11 cellular contexts compared by ENCODE assay signal in genomic region chr11:93570759-93571413, GRCh38. TPM values are rescaled to one million over a fixed set of nuclear protein-coding genes. Genes with fewer than 3 reads are reported as not detected.
DNase-seq lines count a peak whose midpoint lies in the region; ATAC-seq and TF ChIP-seq lines count a peak whose summit lies in the region.
"Had no signal": no experiment of that assay in that cellular context is flagged by ENCODE, and none has a peak within 500 bp of the region (broad histone marks: within the 10 kb centered on the region; RNA-seq: fewer than 3 reads in every experiment).

No MANE protein-coding gene starts in this region.

- H3K56ac ChIP-seq in IMR-90 (ENCODE audit: extremely low read depth, insufficient read depth, low read length): no peak overlapping the region

- H2BK20ac ChIP-seq in IMR-90 (ENCODE audit: low read depth, low read length): no peak overlapping the region

- no peaks in the 10 kb centered on the region for H3K9me3 ChIP-seq in IMR-90 (ENCODE audit: control insufficient read depth, insufficient read depth, low read length)
- H3K9me3 ChIP-seq in mammary epithelial cell (replicated peaks; ENCODE audit: insufficient read depth, low read length): no peaks in the 10 kb centered on the region
- H3K9me3 ChIP-seq in right lobe of liver: no peaks in the 10 kb centered on the region

- H3K9ac ChIP-seq in IMR-90 (ENCODE audit: low read depth, low read length): no peak overlapping the region
- no peak overlapping the region for H3K9ac ChIP-seq in mammary epithelial cell (ENCODE audit: insufficient read depth, low read length)

- no peak overlapping the region for H2BK15ac ChIP-seq in IMR-90 (ENCODE audit: low read depth, low read length)

- H3K79me2 ChIP-seq in mammary epithelial cell (ENCODE audit: insufficient read depth, low read length): no peaks in the 10 kb centered on the region

- no peak overlapping the region for H4K91ac ChIP-seq in IMR-90 (ENCODE audit: insufficient read depth, low read depth, low read length)

- in situ Hi-C loops in IMR-90 (cut with MboI; ENCODE audit: low sequenced_read_pairs): no loop called here
- in situ Hi-C loops in mammary epithelial cell (cut with MboI; ENCODE audit: low sequenced_read_pairs in 2 of 2): no loop called here

- no peak overlapping the region for H4K5ac ChIP-seq in IMR-90 (ENCODE audit: low read depth, low read length)

- H3K9me1 ChIP-seq in IMR-90 (ENCODE audit: insufficient read depth, low read length): no peaks in the 10 kb centered on the region

- H3K4me2 ChIP-seq in IMR-90 (ENCODE audit: low read depth, low read length) (no peak overlapping the region), mammary epithelial cell (ENCODE audit: insufficient read depth, low read depth, low read length) (no peak overlapping the region)

- H3K4me3 ChIP-seq in AG10803 (ENCODE audit: low read length) (no peak overlapping the region), IMR-90 (ENCODE audit: insufficient read depth, low read depth, low read length) (no peak overlapping the region), mammary epithelial cell (replicated peaks in 1 of 3; ENCODE audit: insufficient read depth in 1 of 3, low read depth in 2 of 3, low read length in 3 of 3) (no peak overlapping the region), right lobe of liver (no peak overlapping the region)

- H2AK5ac ChIP-seq in IMR-90 (ENCODE audit: low read depth, low read length): no peak overlapping the region

- H2BK5ac ChIP-seq in IMR-90 (ENCODE audit: low read depth, low read length, poor library complexity, severe bottlenecking): no peak overlapping the region

- no peak overlapping the region for H3K14ac ChIP-seq in IMR-90 (replicated peaks; ENCODE audit: low read depth, low read length)

- TF ChIP-seq POLR2A in IMR-90 (IDR thresholded peaks at IDR 0.05; ENCODE audit: low read depth, low read length): no peak
- no peak for TF ChIP-seq POLR2A in right lobe of liver (IDR thresholded peaks at IDR 0.05)

- H3K23ac ChIP-seq in IMR-90 (ENCODE audit: low read depth, low read length): no peak overlapping the region

- H3K36me3 ChIP-seq in IMR-90 (ENCODE audit: control insufficient read depth, insufficient read depth, low read length): no peaks in the 10 kb centered on the region
- no peaks in the 10 kb centered on the region for H3K36me3 ChIP-seq in mammary epithelial cell (ENCODE audit: insufficient read depth, low read length)
- H3K36me3 ChIP-seq in right lobe of liver: no peaks in the 10 kb centered on the region

- H3K4me1 ChIP-seq in IMR-90 (ENCODE audit: control insufficient read depth, insufficient read depth, low read length) (no peaks in the 10 kb centered on the region), mammary epithelial cell (ENCODE audit: insufficient read depth, low read length) (no peaks in the 10 kb centered on the region), right lobe of liver (peaks cover 0 to 45% (median 22%) of the 10 kb centered on the region in 4 donors)

- POLR2A ChIA-PET in IMR-90 (lab: Charles Lee; ENCODE audit: unreplicated experiment): no interaction called here

- BruUV-seq in IMR-90 (replicated peaks; lab: Mats Ljungman, UMichigan) (no TSS peak), mammary epithelial cell (replicated peaks; lab: Mats Ljungman, UMichigan) (no TSS peak)

- WGBS in IMR-90 (ENCODE audit: extremely low coverage in 2 of 2, insufficient read length in 1 of 2), 2 experiments: 10% methylated on average over 2 of the region's 5 CpGs; no CpG with 5 or more reads in 1 of the 2 experiments
- 19% methylated on average over 5 of the region's 5 CpGs for WGBS in mammary epithelial cell (ENCODE audit: low coverage, missing lambda C conversion rate)
- whole genome bisulfite sequencing in right lobe of liver (ENCODE audit: insufficient coverage, low coverage, low lambda C conversion rate, missing lambda C conversion rate): 18% methylated on average over 5 of the region's 5 CpGs

- H2AK9ac ChIP-seq in IMR-90 (replicated peaks; ENCODE audit: low read depth, low read length, poor library complexity): no peak overlapping the region

- H3K27me3 ChIP-seq in IMR-90 (ENCODE audit: control insufficient read depth, insufficient read depth, low read length): no peaks in the 10 kb centered on the region; the same call in none of the 2 replicates
- no peaks in the 10 kb centered on the region for H3K27me3 ChIP-seq in mammary epithelial cell (ENCODE audit: insufficient read depth, low read length)
- H3K27me3 ChIP-seq in right lobe of liver: no peaks in the 10 kb centered on the region

- H2AFZ ChIP-seq in IMR-90 (replicated peaks; ENCODE audit: low read length, poor library complexity) (no peak overlapping the region), mammary epithelial cell (ENCODE audit: low read depth, low read length) (no peak overlapping the region)

- TF ChIP-seq CTCF in AG10803 (conservative IDR thresholded peaks at IDR 0.05; ENCODE audit: low read length) (no peak), IMR-90 (conservative IDR thresholded peaks at IDR 0.05; ENCODE audit: low read depth, low read length) (no peak), mammary epithelial cell (conservative IDR thresholded peaks at IDR 0.05 in 1 of 2, IDR thresholded peaks at IDR 0.05 in 1 of 2; ENCODE audit: extremely low read depth in 1 of 2, insufficient read depth in 1 of 2, low read depth in 1 of 2, low read length in 2 of 2) (no peak), right lobe of liver (IDR thresholded peaks at IDR 0.05) (no peak)

- no peak overlapping the region for H4K8ac ChIP-seq in IMR-90 (ENCODE audit: low read depth in 2 of 2, low read length in 2 of 2)

- dilution Hi-C loops in IMR-90 (cut with HindIII; ENCODE audit: low sequenced_read_pairs, unreplicated experiment) (no loop called here), mammary epithelial cell (cut with HindIII; ENCODE audit: low sequenced_read_pairs) (no loop called here)

- no peaks in the 10 kb centered on the region for H3K79me1 ChIP-seq in IMR-90 (ENCODE audit: low read depth in 1 of 2, low read length in 2 of 2)

- CTCF ChIA-PET in IMR-90 (lab: Yijun Ruan, JAX): no interaction called here
- CTCF ChIA-PET in mammary epithelial cell (lab: Charles Lee; ENCODE audit: low non-redundant PET): no interaction called here

- H3K4ac ChIP-seq in IMR-90 (ENCODE audit: low read depth, low read length): no peak overlapping the region

- TF ChIP-seq RAD21 in IMR-90 (IDR thresholded peaks at IDR 0.05; ENCODE audit: low read length): no peak

- ATAC-seq in IMR-90 (ENCODE audit: low read depth) (peak; percentile 92), right lobe of liver (peak; percentile 70 to 90 (median 81)), HG03135 (IDR thresholded peaks at IDR 0.05; ENCODE audit: unreplicated experiment) (no peak)

- DNase-seq in AG10803 (ENCODE audit: low read depth) (peak; percentile 67), IMR-90 (peak; percentile 62), mammary epithelial cell (peak; percentile 51), right lobe of liver (peak; percentile 57 to 91 (median 78)), posterior vena cava (ENCODE audit: low spot score) (no peak), NCI-H1105 (lab: John Stamatoyannopoulos, UW) (no peak)
- no peak for DNase-seq in stimulated activated CD4-positive, alpha-beta T cell treated with anti-CD3 and anti-CD28 coated beads, Interleukin-4, amount 100 ng/mL, for 4 hours
- DNase-seq: activated T-cell treated with anti-CD3 and anti-CD28 coated beads, Interleukin-2, amount 50 U/mL, for 1 hour; DND-41; occipital lobe had no signal

- H2BK120ac ChIP-seq in IMR-90 (ENCODE audit: low read depth, low read length): no peak overlapping the region

- H3K18ac ChIP-seq in IMR-90 (ENCODE audit: low read depth, low read length): no peak overlapping the region

- no peak overlapping the region for H3K27ac ChIP-seq in IMR-90 (ENCODE audit: insufficient read depth, low read length)
- H3K27ac ChIP-seq in mammary epithelial cell (ENCODE audit: insufficient read depth, low read depth, low read length): no peak overlapping the region
- peak overlapping the region; percentile 63 to 83 (median 75) for H3K27ac ChIP-seq in right lobe of liver

- intact Hi-C loops in IMR-90 (cut with micrococcal nuclease): no loop called here
- intact Hi-C loops in mammary epithelial cell (cut with micrococcal nuclease): no loop called here
- intact Hi-C loops in right lobe of liver (cut with DNase I): no loop called here
- intact Hi-C loops in posterior vena cava (cut with DNase I): no loop called here

- H4K20me1 ChIP-seq in IMR-90 (ENCODE audit: insufficient read depth, low read length) (no peaks in the 10 kb centered on the region), mammary epithelial cell (ENCODE audit: insufficient read depth, low read length) (no peaks in the 10 kb centered on the region)

TF ChIP-seq in IMR-90, 13 proteins besides CTCF, POLR2A, EP300 and RAD21:
- TF ChIP-seq MAFK (IDR thresholded peaks at IDR 0.05; ENCODE audit: low read depth, low read length) (peak; percentile 42; the same call in 1 of the 2 replicates), RCOR1 (IDR thresholded peaks at IDR 0.05; ENCODE audit: insufficient replicate concordance, low read length) (no peak), MAZ (IDR thresholded peaks at IDR 0.05; ENCODE audit: borderline replicate concordance, low read depth, low read length) (no peak)

RNA-seq across cellular contexts. Expression of gene SMCO4, which starts 27.7 kb away (rescaled TPM):
- total RNA-seq in IMR-90 (2012; rRNA removed): 2.2 and 4.2 TPM in 2 replicates
- 17.7 and 21.8 TPM in 2 replicates for polyA plus RNA-seq in IMR-90 (2012; rRNA removed)
- polyA plus RNA-seq in IMR-90 (2012; cell fraction: cytosol; rRNA removed): 11.1 and 27.0 TPM in 2 replicates
- 9.4 and 11.6 TPM in 2 replicates for polyA plus RNA-seq in IMR-90 (2012; cell fraction: nucleus; rRNA removed; ENCODE audit: low replicate concordance)
- 1 to 10 TPM; 2.2 to 3.6 TPM for total RNA-seq in mammary epithelial cell
- polyA plus RNA-seq in mammary epithelial cell: 3.6 TPM
- 6.1 TPM for polyA minus RNA-seq in mammary epithelial cell
- total RNA-seq in right lobe of liver: 100 to 1,000 TPM in 1 of 6 experiments, 10 to 100 TPM in 5; 43.5 to 106 (median 51.8) TPM
- total RNA-seq in posterior vena cava: 10 to 100 TPM; 11.6 to 11.7 TPM

Comparison
In these comparisons a context has a peak if more than half of its experiments do, and no peak if none do; other contexts are left out.
1. DNase-seq: peak in AG10803 (single experiment), IMR-90 (single experiment), mammary epithelial cell (single experiment) and right lobe of liver (3 of 3); none in posterior vena cava (single experiment), stimulated activated CD4-positive, alpha-beta T cell treated with anti-CD3 and anti-CD28 coated beads, Interleukin-4, amount 100 ng/mL, for 4 hours (0 of 2) and NCI-H1105 (single experiment).
2. H3K27ac ChIP-seq: peak in right lobe of liver (3 of 3); none in IMR-90 (single experiment) and mammary epithelial cell (single experiment).